Comparison of ENCODE assay signal across 17 cellular contexts in genomic region chr18:8656226-8656625, GRCh38.
"Had no signal": no experiment of that assay in that cellular context is flagged by ENCODE, and none has a peak within 500 bp of the region (broad histone marks: within the 10 kb centered on the region; RNA-seq: fewer than 3 reads in every experiment).

No MANE protein-coding gene starts in this region.

- H3K4me3 ChIP-seq: adrenal gland, suprapubic skin, upper lobe of left lung had no signal

- H3K9me3 Mint-ChIP-seq: activated B cell treated with CpG ODN at 0.5 μM for 24 hours; activated CD4-positive, alpha-beta T cell treated with anti-CD3 and anti-CD28 coated beads, Interleukin-2, amount 10 ng/mL, durations not matched to agents 7 days and 5 days; activated T-helper 2 cell treated with anti-CD3 and anti-CD28 coated beads, Interferon-gamma antibody, Interleukin-2, Interleukin-4, amounts not matched to agents 10 μg/mL and 5 μg/mL and 100 μg/mL, durations not matched to agents 14 hours and 24 hours and 36 hours; effector memory CD8-positive, alpha-beta T cell; natural killer cell treated with Interleukin-12 subunit alpha and Interleukin-12 subunit beta and Interleukin-15 and Interleukin-18, amount 100 ng/mL, for 72 hours had no signal

- H3K27me3 ChIP-seq: adrenal gland, suprapubic skin, upper lobe of left lung had no signal

- H3K4me1 ChIP-seq: adrenal gland, suprapubic skin, upper lobe of left lung had no signal

- H3K4me1 Mint-ChIP-seq: activated B cell treated with CpG ODN at 0.5 μM for 24 hours; activated CD4-positive, alpha-beta T cell treated with anti-CD3 and anti-CD28 coated beads, Interleukin-2, amount 10 ng/mL, durations not matched to agents 7 days and 5 days had no signal

- H3K36me3 ChIP-seq: adrenal gland, suprapubic skin, upper lobe of left lung had no signal

- DNase-seq: activated B cell treated with CpG ODN at 0.5 μM for 24 hours; activated CD4-positive, alpha-beta T cell treated with anti-CD3 and anti-CD28 coated beads, Interleukin-2, amount 10 ng/mL, durations not matched to agents 7 days and 5 days; activated naive CD4-positive, alpha-beta T cell treated with anti-CD3 and anti-CD28 coated beads, Interleukin-2, amount 50 U/mL, for 16 hours; activated T-cell treated with anti-CD3 and anti-CD28 coated beads for 4 hours; adrenal gland; effector memory CD8-positive, alpha-beta T cell; hippocampal formation; nucleus accumbens; stimulated activated CD4-positive, alpha-beta T cell treated with anti-CD3 and anti-CD28 coated beads, Interleukin-2, amount 100 ng/mL, for 24 hours; stimulated activated naive CD4-positive, alpha-beta T cell; T-helper 2 cell; upper lobe of left lung had no signal

- H3K36me3 Mint-ChIP-seq: natural killer cell treated with Interleukin-12 subunit alpha and Interleukin-12 subunit beta and Interleukin-15 and Interleukin-18, amount 100 ng/mL, for 72 hours had no signal

- ATAC-seq: effector memory CD8-positive, alpha-beta T cell; natural killer cell treated with Interleukin-12 subunit alpha and Interleukin-12 subunit beta and Interleukin-15 and Interleukin-18, amount 100 ng/mL, for 72 hours; sciatic nerve had no signal

- H3K4me3 Mint-ChIP-seq: activated B cell treated with CpG ODN at 0.5 μM for 24 hours; activated CD4-positive, alpha-beta T cell treated with anti-CD3 and anti-CD28 coated beads, Interleukin-2, amount 10 ng/mL, durations not matched to agents 7 days and 5 days; effector memory CD8-positive, alpha-beta T cell; natural killer cell treated with Interleukin-12 subunit alpha and Interleukin-12 subunit beta and Interleukin-15 and Interleukin-18, amount 100 ng/mL, for 72 hours had no signal

- H3K27ac Mint-ChIP-seq: activated B cell treated with CpG ODN at 0.5 μM for 24 hours; activated CD4-positive, alpha-beta T cell treated with anti-CD3 and anti-CD28 coated beads, Interleukin-2, amount 10 ng/mL, durations not matched to agents 7 days and 5 days; activated T-helper 2 cell treated with anti-CD3 and anti-CD28 coated beads, Interferon-gamma antibody, Interleukin-2, Interleukin-4, amounts not matched to agents 10 μg/mL and 5 μg/mL and 100 μg/mL, durations not matched to agents 14 hours and 24 hours and 36 hours; effector memory CD8-positive, alpha-beta T cell; natural killer cell treated with Interleukin-12 subunit alpha and Interleukin-12 subunit beta and Interleukin-15 and Interleukin-18, amount 100 ng/mL, for 72 hours had no signal

- H3K27ac ChIP-seq: adrenal gland, epithelial cell of prostate, suprapubic skin, upper lobe of left lung had no signal

- H3K9me3 ChIP-seq: adrenal gland, suprapubic skin, upper lobe of left lung had no signal
